Comparison of ENCODE assay signal across 15 cellular contexts in the genomic region with DNA sequence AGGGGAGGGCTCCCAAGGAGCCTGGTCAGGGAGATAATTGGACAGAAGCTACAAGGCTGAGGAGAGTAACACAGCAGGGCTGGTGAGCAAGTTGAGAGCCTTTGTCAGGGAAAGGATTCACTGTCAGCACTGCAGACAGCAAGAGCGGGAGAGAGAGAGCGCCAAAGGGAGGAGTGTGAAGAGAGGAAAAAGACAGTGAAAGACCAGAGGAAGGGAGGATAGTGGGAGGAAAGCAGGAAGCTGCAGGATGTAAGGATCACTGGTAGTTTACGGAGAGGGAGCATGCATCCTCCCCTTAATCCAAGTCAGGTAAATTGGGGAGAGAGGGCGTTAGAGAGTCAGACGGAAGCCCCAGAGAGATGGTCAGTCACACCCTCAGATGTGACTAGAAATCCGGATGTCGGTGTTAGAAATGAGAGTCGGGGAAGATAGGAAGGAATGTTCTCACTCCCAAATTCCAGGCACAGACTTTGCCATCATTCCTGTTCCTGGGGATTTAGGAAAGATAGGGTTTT. TPM values are rescaled to one million over a fixed set of nuclear protein-coding genes. Genes with fewer than 3 reads are reported as not detected.
DNase-seq lines count a peak whose midpoint lies in the region; ATAC-seq and TF ChIP-seq lines count a peak whose summit lies in the region.
"Had no signal": no experiment of that assay in that cellular context is flagged by ENCODE, and none has a peak within 500 bp of the region (broad histone marks: within the 10 kb centered on the region; RNA-seq: fewer than 3 reads in every experiment).

No MANE protein-coding gene starts in this region.

- no peak for DNase-seq in activated naive CD8-positive, alpha-beta T cell treated with anti-CD3 and anti-CD28 coated beads for 36 hours
- no peak for DNase-seq in heart left ventricle
- DNase-seq in naive thymus-derived CD8-positive, alpha-beta T cell: no peak
- no peak for DNase-seq in SK-N-DZ (ENCODE audit: low spot score)
- no peak for DNase-seq in COLO829 (ENCODE audit: low spot score)
- no peak for DNase-seq in kidney glomerular epithelial cell (lab: John Stamatoyannopoulos, UW)
- DNase-seq: Calu3; KBM-7; NCI-H1930; occipital lobe; stimulated activated CD4-positive, alpha-beta T cell treated with anti-CD3 and anti-CD28 coated beads, Interleukin-4, amount 100 ng/mL, for 1 hour had no signal

- intact Hi-C loops in heart left ventricle (cut with DNase I): loop anchor here in 3 of 10 donors (1.0 to 5.0 kb wide), 2 partner anchors 74 to 117 kb away; no protein-coding TSS in a partner anchor

- peak overlapping the region; percentile 19 to 93 (median 89) for H3K27ac ChIP-seq in heart left ventricle
- peak overlapping the region; percentile 80 for H3K27ac ChIP-seq in urinary bladder (ENCODE audit: low read depth)
- H3K27ac ChIP-seq: A549 had no signal

- TF ChIP-seq POLR2A in heart left ventricle (IDR thresholded peaks at IDR 0.05): no peak

- H3K4me3 ChIP-seq in heart left ventricle (peak overlapping the region in 2 of 12 donors; percentile 3 to 7), urinary bladder (ENCODE audit: low read depth, low read length) (no peak overlapping the region)
- H3K4me3 ChIP-seq: A549 had no signal

- H3K9me3 Mint-ChIP-seq in activated naive CD8-positive, alpha-beta T cell (ENCODE audit: low read depth): no peaks in the 10 kb centered on the region
- peaks cover 3% of the 10 kb centered on the region for H3K9me3 Mint-ChIP-seq in activated naive CD8-positive, alpha-beta T cell treated with anti-CD3 and anti-CD28 coated beads for 36 hours
- H3K9me3 Mint-ChIP-seq in naive thymus-derived CD8-positive, alpha-beta T cell: no peaks in the 10 kb centered on the region
- H3K9me3 Mint-ChIP-seq: stimulated activated naive CD8-positive, alpha-beta T cell treated with anti-CD3 and anti-CD28 coated beads, Interleukin-15, Interleukin-2, amounts not matched to agents 100 ng/mL and 50 ng/mL, for 24 hours had no signal

- 22 to 27% (median 25%) methylated on average over 8 of the region's 8 CpGs for WGBS in heart left ventricle, 4 donors
- WGBS in urinary bladder: 23% methylated on average over 8 of the region's 8 CpGs

- no peaks in the 10 kb centered on the region for H3K27me3 ChIP-seq in heart left ventricle

- H3K36me3 ChIP-seq in heart left ventricle (no peaks in the 10 kb centered on the region), urinary bladder (ENCODE audit: insufficient read depth) (no peaks in the 10 kb centered on the region)

- H3K9me3 ChIP-seq in heart left ventricle: no peaks in the 10 kb centered on the region
- H3K9me3 ChIP-seq: A549 had no signal

- ATAC-seq in heart left ventricle: peak; percentile 10 to 38 (median 22)
- no peak for ATAC-seq in naive thymus-derived CD8-positive, alpha-beta T cell
- ATAC-seq: A549 had no signal

- no peaks in the 10 kb centered on the region for H3K27me3 Mint-ChIP-seq in activated naive CD8-positive, alpha-beta T cell
- no peaks in the 10 kb centered on the region for H3K27me3 Mint-ChIP-seq in activated naive CD8-positive, alpha-beta T cell treated with anti-CD3 and anti-CD28 coated beads for 36 hours
- H3K27me3 Mint-ChIP-seq in naive thymus-derived CD8-positive, alpha-beta T cell: no peaks in the 10 kb centered on the region
- H3K27me3 Mint-ChIP-seq: stimulated activated naive CD8-positive, alpha-beta T cell treated with anti-CD3 and anti-CD28 coated beads, Interleukin-15, Interleukin-2, amounts not matched to agents 100 ng/mL and 50 ng/mL, for 24 hours had no signal

- H3K36me3 Mint-ChIP-seq in activated naive CD8-positive, alpha-beta T cell: peaks cover 5% of the 10 kb centered on the region
- peaks cover 10% of the 10 kb centered on the region for H3K36me3 Mint-ChIP-seq in activated naive CD8-positive, alpha-beta T cell treated with anti-CD3 and anti-CD28 coated beads for 36 hours
- H3K36me3 Mint-ChIP-seq in naive thymus-derived CD8-positive, alpha-beta T cell: peaks cover 0 to 3% (median 0%) of the 10 kb centered on the region in 3 donors

- H3K4me3 Mint-ChIP-seq in activated naive CD8-positive, alpha-beta T cell: peak overlapping the region; percentile 19
- H3K4me3 Mint-ChIP-seq in activated naive CD8-positive, alpha-beta T cell treated with anti-CD3 and anti-CD28 coated beads for 36 hours: no peak overlapping the region
- peak overlapping the region in 9 of 10 donors; percentile 56 to 94 (median 73) for H3K4me3 Mint-ChIP-seq in naive thymus-derived CD8-positive, alpha-beta T cell
- H3K4me3 Mint-ChIP-seq: stimulated activated naive CD8-positive, alpha-beta T cell treated with anti-CD3 and anti-CD28 coated beads, Interleukin-15, Interleukin-2, amounts not matched to agents 100 ng/mL and 50 ng/mL, for 24 hours had no signal

- no peak for TF ChIP-seq CTCF in heart left ventricle (IDR thresholded peaks at IDR 0.05)

- H3K4me1 ChIP-seq in heart left ventricle (peaks cover 0 to 64% (median 27%) of the 10 kb centered on the region in 12 donors), urinary bladder (ENCODE audit: insufficient read depth) (no peaks in the 10 kb centered on the region)

- POLR2A ChIA-PET in naive thymus-derived CD8-positive, alpha-beta T cell (lab: Charles Lee): interaction anchor here (0.9 to 6.0 kb wide), 5 partner anchors 10 to 122 kb away, joined by 3 to 60 read pairs (median 3); a partner anchor contains a TSS

- H3K27ac Mint-ChIP-seq in activated naive CD8-positive, alpha-beta T cell: peak overlapping the region; percentile 59
- no peak overlapping the region for H3K27ac Mint-ChIP-seq in activated naive CD8-positive, alpha-beta T cell treated with anti-CD3 and anti-CD28 coated beads for 36 hours
- H3K27ac Mint-ChIP-seq in naive thymus-derived CD8-positive, alpha-beta T cell: peak overlapping the region; percentile 45 to 91 (median 88)
- H3K27ac Mint-ChIP-seq: stimulated activated naive CD8-positive, alpha-beta T cell treated with anti-CD3 and anti-CD28 coated beads, Interleukin-15, Interleukin-2, amounts not matched to agents 100 ng/mL and 50 ng/mL, for 24 hours had no signal

- peaks cover 60% of the 10 kb centered on the region for H3K4me1 Mint-ChIP-seq in activated naive CD8-positive, alpha-beta T cell (ENCODE audit: low read depth)
- H3K4me1 Mint-ChIP-seq in activated naive CD8-positive, alpha-beta T cell treated with anti-CD3 and anti-CD28 coated beads for 36 hours: peaks cover 58% of the 10 kb centered on the region
- H3K4me1 Mint-ChIP-seq in naive thymus-derived CD8-positive, alpha-beta T cell: peaks cover 52 to 77% (median 69%) of the 10 kb centered on the region in 4 donors

RNA-seq across cellular contexts. Expression of a gene that starts 13.8 kb away (rescaled TPM):
- 10 to 100 TPM; 56.6 to 57.7 TPM for total RNA-seq in activated naive CD8-positive, alpha-beta T cell treated with anti-CD3 and anti-CD28 coated beads for 36 hours
- total RNA-seq in heart left ventricle (10 to 100 TPM; 46.7 to 96.1 (median 60.4) TPM), urinary bladder (174 TPM)
- polyA plus RNA-seq in heart left ventricle (10 to 100 TPM; 28.5 to 72.0 TPM), urinary bladder (92.4 TPM)
- 10 to 100 TPM; 91.0 to 92.0 TPM for total RNA-seq in naive thymus-derived CD8-positive, alpha-beta T cell
- polyA plus RNA-seq in naive thymus-derived CD8-positive, alpha-beta T cell: 100 to 1,000 TPM in 2 of 3 donors, 10 to 100 TPM in 1; 75.9 to 126 (median 103) TPM
- polyA plus RNA-seq in SK-N-DZ (2014; cell fraction: cytosol; rRNA removed): 46.4 and 62.0 TPM in 2 replicates
- polyA plus RNA-seq in SK-N-DZ (2014; cell fraction: nucleus; rRNA removed): 124 and 178 TPM in 2 replicates

RNA-seq across cellular contexts. Expression of a gene that starts 16.0 kb away (rescaled TPM):
- 10 to 100 TPM; 58.6 to 63.8 TPM for total RNA-seq in activated naive CD8-positive, alpha-beta T cell treated with anti-CD3 and anti-CD28 coated beads for 36 hours
- total RNA-seq in heart left ventricle (10 to 100 TPM; 61.0 to 93.4 (median 66.2) TPM), urinary bladder (27.0 TPM)
- polyA plus RNA-seq in heart left ventricle (100 to 1,000 TPM in 1 of 2 donors, 10 to 100 TPM in 1; 50.3 to 137 TPM), urinary bladder (33.1 TPM)
- 10 to 100 TPM; 38.8 to 39.7 TPM for total RNA-seq in naive thymus-derived CD8-positive, alpha-beta T cell
- 10 to 100 TPM; 20.3 to 27.4 (median 21.8) TPM for polyA plus RNA-seq in naive thymus-derived CD8-positive, alpha-beta T cell
- polyA plus RNA-seq in SK-N-DZ (2014; cell fraction: cytosol; rRNA removed): 94.9 and 178 TPM in 2 replicates
- polyA plus RNA-seq in SK-N-DZ (2014; cell fraction: nucleus; rRNA removed): 127 and 153 TPM in 2 replicates

Comparison
In these comparisons a context has a peak if more than half of its experiments do, and no peak if none do; other contexts are left out.
1. ATAC-seq: peak in heart left ventricle (4 of 4); none in naive thymus-derived CD8-positive, alpha-beta T cell (0 of 2).